Comparison of ENCODE assay signal across 10 cellular contexts in the genomic region with DNA sequence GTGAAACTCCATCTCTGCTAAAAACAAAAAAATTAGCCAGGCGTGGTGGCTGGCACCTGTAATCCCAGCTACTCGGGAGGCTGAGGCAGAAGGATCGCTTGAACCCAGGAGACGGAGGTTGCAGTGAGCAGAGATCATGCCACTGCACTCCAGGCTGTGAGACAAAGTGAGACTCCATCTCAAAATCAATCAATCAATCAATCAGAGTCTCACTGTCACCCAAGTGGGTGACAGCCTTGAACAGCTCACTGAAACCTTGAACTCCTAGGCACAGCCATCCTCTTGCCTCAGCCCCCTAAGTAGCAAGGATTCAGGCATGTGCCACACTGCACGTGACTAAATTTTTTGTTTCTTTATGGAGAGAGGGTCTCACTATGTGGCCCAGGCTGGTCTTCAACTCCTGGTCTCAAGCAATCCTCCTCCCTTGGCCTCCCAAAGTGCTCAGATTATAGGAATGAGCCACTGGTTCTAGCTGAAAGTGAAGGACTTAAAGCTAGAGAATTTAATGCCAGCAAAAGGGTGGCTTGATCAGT. TPM values are rescaled to one million over a fixed set of nuclear protein-coding genes. Genes with fewer than 3 reads are reported as not detected.
DNase-seq lines count a peak whose midpoint lies in the region; ATAC-seq and TF ChIP-seq lines count a peak whose summit lies in the region.
"Had no signal": no experiment of that assay in that cellular context is flagged by ENCODE, and none has a peak within 500 bp of the region (broad histone marks: within the 10 kb centered on the region; RNA-seq: fewer than 3 reads in every experiment).

No MANE protein-coding gene starts in this region.

- in situ Hi-C loops in GM13976 (cut with MboI; ENCODE audit: low sequenced_read_pairs, unreplicated experiment) = no loop called here

- CTCF ChIA-PET in activated CD8-positive, alpha-beta T cell treated with anti-CD3 and anti-CD28 coated beads, Interleukin-2, amount 10 ng/mL, durations not matched to agents 7 days and 5 days (lab: Charles Lee) = interaction anchor here (1.1 kb wide), 1 partner anchor 63 kb away, joined by 3 read pairs; no protein-coding TSS in a partner anchor
- CTCF ChIA-PET in activated CD8-positive, alpha-beta T cell treated with anti-CD3 and anti-CD28 coated beads for 36 hours (lab: Charles Lee) = interaction anchor here (1.1 kb wide), 1 partner anchor 62 kb away, joined by 5 read pairs; no protein-coding TSS in a partner anchor
- CTCF ChIA-PET in WTC11 (lab: Charles Lee) = interaction anchor here (0.9 to 1.0 kb wide), 2 partner anchors 60 to 63 kb away, joined by 4 read pairs; no protein-coding TSS in a partner anchor

- no peak for DNase-seq in activated CD8-positive, alpha-beta T cell treated with anti-CD3 and anti-CD28 coated beads, Interleukin-2, amount 10 ng/mL, durations not matched to agents 7 days and 5 days
- no peak for DNase-seq in activated CD8-positive, alpha-beta T cell treated with anti-CD3 and anti-CD28 coated beads for 36 hours
- DNase-seq in WTC11 (ENCODE audit: low spot score) (no peak), retina (no peak), GM13976 (ENCODE audit: low spot score) (no peak)
- DNase-seq: NCI-H524 treated with DMSO at 0.1 percent for 48 hours, psoas muscle had no signal

- H3K36me3 Mint-ChIP-seq in activated CD8-positive, alpha-beta T cell treated with anti-CD3 and anti-CD28 coated beads, Interleukin-2, amount 10 ng/mL, durations not matched to agents 7 days and 5 days (ENCODE audit: low read depth) = peaks cover 14% of the 10 kb centered on the region
- peaks cover 4% of the 10 kb centered on the region for H3K36me3 Mint-ChIP-seq in activated CD8-positive, alpha-beta T cell treated with anti-CD3 and anti-CD28 coated beads for 36 hours (ENCODE audit: low read depth)
- peaks cover 3% of the 10 kb centered on the region; the same call in 1 of the 2 replicates for H3K36me3 Mint-ChIP-seq in WTC11

- 91 to 98% methylated on average over 4 to 5 of the region's 5 CpGs for WGBS in mesodermal cell (ENCODE audit: insufficient coverage in 2 of 2), 2 experiments

- no peaks in the 10 kb centered on the region for H3K9me3 Mint-ChIP-seq in activated CD8-positive, alpha-beta T cell treated with anti-CD3 and anti-CD28 coated beads, Interleukin-2, amount 10 ng/mL, durations not matched to agents 7 days and 5 days (ENCODE audit: insufficient read depth)
- no peaks in the 10 kb centered on the region for H3K9me3 Mint-ChIP-seq in activated CD8-positive, alpha-beta T cell treated with anti-CD3 and anti-CD28 coated beads for 36 hours
- no peaks in the 10 kb centered on the region for H3K9me3 Mint-ChIP-seq in WTC11

- H3K4me1 ChIP-seq in mesodermal cell (ENCODE audit: control insufficient read depth, insufficient read depth, low read length, poor library complexity, severe bottlenecking) (peaks cover 14% of the 10 kb centered on the region), subcutaneous abdominal adipose tissue (ENCODE audit: control insufficient read depth in 5 of 5, insufficient read depth in 5 of 5, low read length in 5 of 5) (peaks cover 4 to 51% (median 40%) of the 10 kb centered on the region in 5 donors)

- H3K9ac ChIP-seq in subcutaneous abdominal adipose tissue (ENCODE audit: low read length in 5 of 5) = peak overlapping the region in 3 of 5 donors; percentile 19 to 55 (median 46)

- intact Hi-C loops in activated CD8-positive, alpha-beta T cell treated with anti-CD3 and anti-CD28 coated beads for 36 hours (cut with micrococcal nuclease) = no loop called here

- no peak overlapping the region for H3K4me3 ChIP-seq in mesodermal cell (ENCODE audit: extremely low read depth, insufficient read depth, low read length, poor library complexity, severe bottlenecking)
- H3K4me3 ChIP-seq in subcutaneous abdominal adipose tissue (ENCODE audit: low read depth in 1 of 5, low read length in 5 of 5) = no peak overlapping the region
- H3K4me3 ChIP-seq: psoas muscle had no signal

- H3K36me3 ChIP-seq in mesodermal cell (ENCODE audit: control insufficient read depth, insufficient read depth, low read length) (peaks cover 48% of the 10 kb centered on the region), subcutaneous abdominal adipose tissue (ENCODE audit: control insufficient read depth in 5 of 5, insufficient read depth in 5 of 5, low read length in 5 of 5) (no peaks in the 10 kb centered on the region)

- H3K4me1 Mint-ChIP-seq in activated CD8-positive, alpha-beta T cell treated with anti-CD3 and anti-CD28 coated beads, Interleukin-2, amount 10 ng/mL, durations not matched to agents 7 days and 5 days (ENCODE audit: low read depth) = peaks cover 16% of the 10 kb centered on the region
- H3K4me1 Mint-ChIP-seq in activated CD8-positive, alpha-beta T cell treated with anti-CD3 and anti-CD28 coated beads for 36 hours (ENCODE audit: low read depth) = peaks cover 56% of the 10 kb centered on the region
- peaks cover 40% of the 10 kb centered on the region for H3K4me1 Mint-ChIP-seq in WTC11

- peak overlapping the region; percentile 88 for H3K27ac ChIP-seq in mesodermal cell (ENCODE audit: low read depth, low read length, severe bottlenecking)
- no peak overlapping the region for H3K27ac ChIP-seq in subcutaneous abdominal adipose tissue (ENCODE audit: low read depth, low read length)

- H3K27ac Mint-ChIP-seq in activated CD8-positive, alpha-beta T cell treated with anti-CD3 and anti-CD28 coated beads, Interleukin-2, amount 10 ng/mL, durations not matched to agents 7 days and 5 days = peak overlapping the region; percentile 30
- no peak overlapping the region for H3K27ac Mint-ChIP-seq in activated CD8-positive, alpha-beta T cell treated with anti-CD3 and anti-CD28 coated beads for 36 hours
- H3K27ac Mint-ChIP-seq in WTC11 = peak overlapping the region; percentile 89; the same call in 1 of the 2 replicates

- H3K9me3 ChIP-seq in mesodermal cell (ENCODE audit: control insufficient read depth, low read length) = no peaks in the 10 kb centered on the region
- no peaks in the 10 kb centered on the region for H3K9me3 ChIP-seq in subcutaneous abdominal adipose tissue (ENCODE audit: control insufficient read depth in 5 of 5, low read length in 5 of 5)
- H3K9me3 ChIP-seq: psoas muscle had no signal

- POLR2A ChIA-PET in activated CD8-positive, alpha-beta T cell treated with anti-CD3 and anti-CD28 coated beads, Interleukin-2, amount 10 ng/mL, durations not matched to agents 7 days and 5 days (lab: Charles Lee) = interaction anchor here (0.6 kb wide), 1 partner anchor 63 kb away, joined by 3 read pairs; no protein-coding TSS in a partner anchor
- POLR2A ChIA-PET in activated CD8-positive, alpha-beta T cell treated with anti-CD3 and anti-CD28 coated beads for 36 hours (lab: Charles Lee) = no interaction called here
- POLR2A ChIA-PET in WTC11 (lab: Charles Lee) = interaction anchor here (1.0 kb wide), 1 partner anchor 13 kb away, joined by 3 read pairs; no protein-coding TSS in a partner anchor

- H3K27me3 ChIP-seq in subcutaneous abdominal adipose tissue (ENCODE audit: control insufficient read depth in 5 of 5, insufficient read depth in 4 of 5, low read length in 5 of 5) = no peaks in the 10 kb centered on the region

- TF ChIP-seq CTCF in activated CD8-positive, alpha-beta T cell treated with anti-CD3 and anti-CD28 coated beads for 36 hours (IDR thresholded peaks at IDR 0.05) = no peak
- TF ChIP-seq CTCF in WTC11 (IDR thresholded peaks at IDR 0.05) (no peak), GM13976 (IDR thresholded peaks at IDR 0.05; ENCODE audit: borderline replicate concordance, control extremely low read depth, extremely low read depth, insufficient read depth, missing control alignments) (no peak)

- H3K4me3 Mint-ChIP-seq in activated CD8-positive, alpha-beta T cell treated with anti-CD3 and anti-CD28 coated beads, Interleukin-2, amount 10 ng/mL, durations not matched to agents 7 days and 5 days = no peak overlapping the region
- no peak overlapping the region for H3K4me3 Mint-ChIP-seq in activated CD8-positive, alpha-beta T cell treated with anti-CD3 and anti-CD28 coated beads for 36 hours
- H3K4me3 Mint-ChIP-seq in WTC11 = no peak overlapping the region

- H3K27me3 Mint-ChIP-seq in activated CD8-positive, alpha-beta T cell treated with anti-CD3 and anti-CD28 coated beads, Interleukin-2, amount 10 ng/mL, durations not matched to agents 7 days and 5 days (ENCODE audit: low read depth) = no peaks in the 10 kb centered on the region
- H3K27me3 Mint-ChIP-seq in activated CD8-positive, alpha-beta T cell treated with anti-CD3 and anti-CD28 coated beads for 36 hours = no peaks in the 10 kb centered on the region
- H3K27me3 Mint-ChIP-seq in WTC11 (ENCODE audit: low read depth) = no peaks in the 10 kb centered on the region

- no peak for ATAC-seq in activated CD8-positive, alpha-beta T cell treated with anti-CD3 and anti-CD28 coated beads, Interleukin-2, amount 10 ng/mL, durations not matched to agents 7 days and 5 days
- ATAC-seq in activated CD8-positive, alpha-beta T cell treated with anti-CD3 and anti-CD28 coated beads for 36 hours = no peak
- ATAC-seq in WTC11 = no peak
- no peak for ATAC-seq in HG03095 (IDR thresholded peaks at IDR 0.05; ENCODE audit: unreplicated experiment)

TF ChIP-seq in WTC11, 78 proteins besides CTCF, POLR2A, EP300 and RAD21:
- TF ChIP-seq, protein P1, sequence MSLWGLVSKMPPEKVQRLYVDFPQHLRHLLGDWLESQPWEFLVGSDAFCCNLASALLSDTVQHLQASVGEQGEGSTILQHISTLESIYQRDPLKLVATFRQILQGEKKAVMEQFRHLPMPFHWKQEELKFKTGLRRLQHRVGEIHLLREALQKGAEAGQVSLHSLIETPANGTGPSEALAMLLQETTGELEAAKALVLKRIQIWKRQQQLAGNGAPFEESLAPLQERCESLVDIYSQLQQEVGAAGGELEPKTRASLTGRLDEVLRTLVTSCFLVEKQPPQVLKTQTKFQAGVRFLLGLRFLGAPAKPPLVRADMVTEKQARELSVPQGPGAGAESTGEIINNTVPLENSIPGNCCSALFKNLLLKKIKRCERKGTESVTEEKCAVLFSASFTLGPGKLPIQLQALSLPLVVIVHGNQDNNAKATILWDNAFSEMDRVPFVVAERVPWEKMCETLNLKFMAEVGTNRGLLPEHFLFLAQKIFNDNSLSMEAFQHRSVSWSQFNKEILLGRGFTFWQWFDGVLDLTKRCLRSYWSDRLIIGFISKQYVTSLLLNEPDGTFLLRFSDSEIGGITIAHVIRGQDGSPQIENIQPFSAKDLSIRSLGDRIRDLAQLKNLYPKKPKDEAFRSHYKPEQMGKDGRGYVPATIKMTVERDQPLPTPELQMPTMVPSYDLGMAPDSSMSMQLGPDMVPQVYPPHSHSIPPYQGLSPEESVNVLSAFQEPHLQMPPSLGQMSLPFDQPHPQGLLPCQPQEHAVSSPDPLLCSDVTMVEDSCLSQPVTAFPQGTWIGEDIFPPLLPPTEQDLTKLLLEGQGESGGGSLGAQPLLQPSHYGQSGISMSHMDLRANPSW (CRISPR knock-in tag; conservative IDR thresholded peaks at IDR 0.05; ENCODE audit: low read depth) = no peak
- TF ChIP-seq ZNF121 (CRISPR knock-in tag; IDR thresholded peaks at IDR 0.05) (peak; percentile 85), CREB1 (CRISPR knock-in tag; IDR thresholded peaks at IDR 0.05) (no peak)

RNA-seq across cellular contexts. Expression of a gene that starts 44.4 kb away (rescaled TPM):
- total RNA-seq in activated CD8-positive, alpha-beta T cell treated with anti-CD3 and anti-CD28 coated beads, Interleukin-2, amount 10 ng/mL, durations not matched to agents 7 days and 5 days = 100 to 1,000 TPM; 398 TPM
- 100 to 1,000 TPM; 318 to 330 TPM for total RNA-seq in activated CD8-positive, alpha-beta T cell treated with anti-CD3 and anti-CD28 coated beads for 36 hours
- total RNA-seq in WTC11 (2021) = 339 to 383 TPM (median 360 TPM) in 3 replicates
- 351 TPM for polyA plus RNA-seq in mesodermal cell (2013, experiment 1 of 2)
- 314 TPM for polyA plus RNA-seq in mesodermal cell (2013, experiment 2 of 2)
